ENCODE assay signal across 2 cellular contexts in genomic region chr20:25364879-25365699, GRCh38.
TF ChIP-seq lines count a peak whose summit lies in the region.

No MANE protein-coding gene starts in this region.

TF ChIP-seq in GM23338, 12 proteins besides CTCF, POLR2A, EP300 and RAD21:
- TF ChIP-seq POLR2AphosphoS5 (IDR thresholded peaks at IDR 0.05; ENCODE audit: low read depth) (no peak), NANOG (IDR thresholded peaks at IDR 0.05; ENCODE audit: borderline replicate concordance) (no peak)
TF ChIP-seq in GM23338: peak in this region for 0.

TF ChIP-seq in HepG2, 621 proteins besides CTCF, POLR2A, EP300 and RAD21:
- TF ChIP-seq ZNF296 (CRISPR knock-in tag; conservative IDR thresholded peaks at IDR 0.05) (no peak), TARDBP (CRISPR knock-in tag; IDR thresholded peaks at IDR 0.05) (0 out of 2 replicates have a peak, but pooled peaks have one; percentile 31)
